ENCODE assay signal across 17 cellular contexts in genomic region chr4:6898763-6899162, GRCh38. TPM values are rescaled to one million over a fixed set of nuclear protein-coding genes. Genes with fewer than 3 reads are reported as not detected.
DNase-seq lines count a peak whose midpoint lies in the region; ATAC-seq and TF ChIP-seq lines count a peak whose summit lies in the region.
"Had no signal": no experiment of that assay in that cellular context is flagged by ENCODE, and none has a peak within 500 bp of the region (broad histone marks: within the 10 kb centered on the region; RNA-seq: fewer than 3 reads in every experiment).

No MANE protein-coding gene starts in this region.

- POLR2A ChIA-PET in IMR-90 (lab: Charles Lee; ENCODE audit: unreplicated experiment), result no interaction called here

- H3K56ac ChIP-seq in IMR-90 (ENCODE audit: extremely low read depth, insufficient read depth, low read length), result no peak overlapping the region

- H3K27ac ChIP-seq in IMR-90 (ENCODE audit: insufficient read depth, low read length) (no peak overlapping the region), spleen (peak overlapping the region; percentile 35 to 80 (median 62))

- H3K4me1 Mint-ChIP-seq in activated T-cell treated with anti-CD3 and anti-CD28 coated beads, Interleukin-2, amount 50 U/mL, for 24 hours (ENCODE audit: low read depth), result peaks cover 23% of the 10 kb centered on the region
- H3K4me1 Mint-ChIP-seq in activated T-cell treated with anti-CD3 and anti-CD28 coated beads, Interleukin-2, amount 50 U/mL, for 4 hours (ENCODE audit: low read depth), result peaks cover 27% of the 10 kb centered on the region
- H3K4me1 Mint-ChIP-seq in activated naive CD8-positive, alpha-beta T cell treated with anti-CD3 and anti-CD28 coated beads for 36 hours, result peaks cover 25% of the 10 kb centered on the region

- BruUV-seq in IMR-90 (replicated peaks; lab: Mats Ljungman, UMichigan), result no TSS peak

- H3K14ac ChIP-seq in IMR-90 (replicated peaks; ENCODE audit: low read depth, low read length), result no peak overlapping the region

- no peak overlapping the region for H3K4me3 ChIP-seq in IMR-90 (ENCODE audit: insufficient read depth, low read depth, low read length)
- no peak overlapping the region for H3K4me3 ChIP-seq in spleen
- H3K4me3 ChIP-seq: heart right ventricle, upper lobe of left lung had no signal

- H2BK120ac ChIP-seq in IMR-90 (ENCODE audit: low read depth, low read length), result peak overlapping the region; percentile 8; the same call in 1 of the 2 replicates

- no peaks in the 10 kb centered on the region for H3K79me1 ChIP-seq in IMR-90 (ENCODE audit: low read depth in 1 of 2, low read length in 2 of 2)

- H4K5ac ChIP-seq in IMR-90 (ENCODE audit: low read depth, low read length), result no peak overlapping the region

- no peak overlapping the region for H3K4me2 ChIP-seq in IMR-90 (ENCODE audit: low read depth, low read length)

- no peak for ATAC-seq in activated T-cell treated with anti-CD3 and anti-CD28 coated beads, Interleukin-2, amount 50 U/mL, for 4 hours
- ATAC-seq in IMR-90 (ENCODE audit: low read depth) (no peak; the same call in 1 of the 2 replicates), HG03354 (IDR thresholded peaks at IDR 0.05; ENCODE audit: poor library complexity, severe bottlenecking, unreplicated experiment) (no peak)
- ATAC-seq: heart right ventricle; stimulated activated memory B cell treated with anti-CD40 and anti-IgM and Interleukin-4, amounts not matched to agents 10 μg/mL and 1 μg/mL and 100 μg/mL, for 72 hours had no signal

- no peaks in the 10 kb centered on the region for H3K9me3 Mint-ChIP-seq in activated T-cell treated with anti-CD3 and anti-CD28 coated beads, Interleukin-2, amount 50 U/mL, for 24 hours
- H3K9me3 Mint-ChIP-seq in activated T-cell treated with anti-CD3 and anti-CD28 coated beads, Interleukin-2, amount 50 U/mL, for 4 hours, result no peaks in the 10 kb centered on the region
- H3K9me3 Mint-ChIP-seq in activated naive CD8-positive, alpha-beta T cell treated with anti-CD3 and anti-CD28 coated beads for 36 hours, result no peaks in the 10 kb centered on the region
- H3K9me3 Mint-ChIP-seq: stimulated activated memory B cell treated with anti-CD40 and anti-IgM and Interleukin-4, amounts not matched to agents 10 μg/mL and 1 μg/mL and 100 μg/mL, for 72 hours had no signal

- H3K4me1 ChIP-seq in IMR-90 (ENCODE audit: control insufficient read depth, insufficient read depth, low read length) (peaks cover 9% of the 10 kb centered on the region), spleen (peaks cover 0 to 32% (median 16%) of the 10 kb centered on the region in 6 donors)
- H3K4me1 ChIP-seq: upper lobe of left lung had no signal

- no peak overlapping the region for H2BK5ac ChIP-seq in IMR-90 (ENCODE audit: low read depth, low read length, poor library complexity, severe bottlenecking)

- TF ChIP-seq POLR2A in IMR-90 (IDR thresholded peaks at IDR 0.05; ENCODE audit: low read depth, low read length) (no peak), spleen (IDR thresholded peaks at IDR 0.05) (no peak)

- dilution Hi-C loops in IMR-90 (cut with HindIII; ENCODE audit: low sequenced_read_pairs, unreplicated experiment), result no loop called here

- H3K9ac ChIP-seq in IMR-90 (ENCODE audit: low read depth, low read length), result no peak overlapping the region

- no peak overlapping the region for H2BK15ac ChIP-seq in IMR-90 (ENCODE audit: low read depth, low read length)

- CTCF ChIA-PET in IMR-90 (lab: Yijun Ruan, JAX), result interaction anchor here (0.6 to 1.0 kb wide), 4 partner anchors 88 to 240 kb away, joined by 4 to 7 read pairs (median 4); no protein-coding TSS in a partner anchor

- H3K9me3 ChIP-seq in IMR-90 (ENCODE audit: control insufficient read depth, insufficient read depth, low read length) (no peaks in the 10 kb centered on the region), spleen (no peaks in the 10 kb centered on the region)
- H3K9me3 ChIP-seq: heart right ventricle, upper lobe of left lung had no signal

- no peak overlapping the region for H2BK20ac ChIP-seq in IMR-90 (ENCODE audit: low read depth, low read length)

- in situ Hi-C loops in IMR-90 (cut with MboI; ENCODE audit: low sequenced_read_pairs), result no loop called here

- H3K36me3 ChIP-seq in IMR-90 (ENCODE audit: control insufficient read depth, insufficient read depth, low read length), result no peaks in the 10 kb centered on the region
- H3K36me3 ChIP-seq in spleen, result no peaks in the 10 kb centered on the region
- H3K36me3 ChIP-seq: heart right ventricle, upper lobe of left lung had no signal

- DNase-seq in activated T-cell treated with anti-CD3 and anti-CD28 coated beads, Interleukin-2, amount 50 U/mL, for 24 hours, result no peak
- DNase-seq in activated T-cell treated with anti-CD3 and anti-CD28 coated beads, Interleukin-2, amount 50 U/mL, for 4 hours, result no peak
- no peak for DNase-seq in IMR-90
- no peak for DNase-seq in activated naive CD8-positive, alpha-beta T cell treated with anti-CD3 and anti-CD28 coated beads for 36 hours
- peak; percentile 18 for DNase-seq in spleen
- DNase-seq in NCI-H2196 treated with DMSO at 0.1 percent for 48 hours (lab: John Stamatoyannopoulos, UW; ENCODE audit: unreplicated experiment), result no peak
- DNase-seq in stimulated activated CD8-positive, alpha-beta memory T cell treated with anti-CD3 and anti-CD28 coated beads, Interleukin-4, amount 100 ng/mL, for 48 hours, result no peak
- DNase-seq: caudate nucleus; effector CD4-positive, alpha-beta T cell; heart right ventricle; NCI-H187 treated with DMSO at 0.1 percent for 48 hours; NCI-H446 treated with DMSO at 0.1 percent for 48 hours; nephron progenitor cell; stimulated activated CD4-positive, alpha-beta T cell treated with anti-CD3 and anti-CD28 coated beads, Interleukin-12 subunit alpha, Interleukin-12 subunit beta, amount 100 ng/mL, for 4 hours; upper lobe of left lung had no signal

- no peak overlapping the region for H2AFZ ChIP-seq in IMR-90 (replicated peaks; ENCODE audit: low read length, poor library complexity)

- H3K4ac ChIP-seq in IMR-90 (ENCODE audit: low read depth, low read length), result no peak overlapping the region

- H3K23ac ChIP-seq in IMR-90 (ENCODE audit: low read depth, low read length), result no peak overlapping the region

- H4K8ac ChIP-seq in IMR-90 (ENCODE audit: low read depth in 2 of 2, low read length in 2 of 2), result no peak overlapping the region

- no peaks in the 10 kb centered on the region for H3K27me3 Mint-ChIP-seq in activated T-cell treated with anti-CD3 and anti-CD28 coated beads, Interleukin-2, amount 50 U/mL, for 24 hours
- no peaks in the 10 kb centered on the region for H3K27me3 Mint-ChIP-seq in activated T-cell treated with anti-CD3 and anti-CD28 coated beads, Interleukin-2, amount 50 U/mL, for 4 hours (ENCODE audit: low read depth)
- no peaks in the 10 kb centered on the region for H3K27me3 Mint-ChIP-seq in activated naive CD8-positive, alpha-beta T cell treated with anti-CD3 and anti-CD28 coated beads for 36 hours

- H3K9me1 ChIP-seq in IMR-90 (ENCODE audit: insufficient read depth, low read length), result no peaks in the 10 kb centered on the region

- TF ChIP-seq RAD21 in IMR-90 (IDR thresholded peaks at IDR 0.05; ENCODE audit: low read length), result no peak

- TF ChIP-seq CTCF in IMR-90 (conservative IDR thresholded peaks at IDR 0.05; ENCODE audit: low read depth, low read length) (no peak), spleen (IDR thresholded peaks at IDR 0.05 in 8 of 11, conservative IDR thresholded peaks at IDR 0.05 in 3 of 11) (no peak)

- H2AK5ac ChIP-seq in IMR-90 (ENCODE audit: low read depth, low read length), result no peak overlapping the region

- H4K91ac ChIP-seq in IMR-90 (ENCODE audit: insufficient read depth, low read depth, low read length), result peak overlapping the region; percentile 41; the same call in 1 of the 2 replicates

- no peak overlapping the region for H2AK9ac ChIP-seq in IMR-90 (replicated peaks; ENCODE audit: low read depth, low read length, poor library complexity)

- H3K27ac Mint-ChIP-seq in activated T-cell treated with anti-CD3 and anti-CD28 coated beads, Interleukin-2, amount 50 U/mL, for 24 hours, result peak overlapping the region; percentile 89
- peak overlapping the region; percentile 86 for H3K27ac Mint-ChIP-seq in activated naive CD8-positive, alpha-beta T cell treated with anti-CD3 and anti-CD28 coated beads for 36 hours
- H3K27ac Mint-ChIP-seq: nephron progenitor cell; stimulated activated memory B cell treated with anti-CD40 and anti-IgM and Interleukin-4, amounts not matched to agents 10 μg/mL and 1 μg/mL and 100 μg/mL, for 72 hours had no signal

- no peaks in the 10 kb centered on the region for H4K20me1 ChIP-seq in IMR-90 (ENCODE audit: insufficient read depth, low read length)

- H3K36me3 Mint-ChIP-seq in activated T-cell treated with anti-CD3 and anti-CD28 coated beads, Interleukin-2, amount 50 U/mL, for 24 hours (ENCODE audit: low read depth), result no peaks in the 10 kb centered on the region
- no peaks in the 10 kb centered on the region for H3K36me3 Mint-ChIP-seq in activated T-cell treated with anti-CD3 and anti-CD28 coated beads, Interleukin-2, amount 50 U/mL, for 4 hours (ENCODE audit: insufficient read depth)
- H3K36me3 Mint-ChIP-seq in activated naive CD8-positive, alpha-beta T cell treated with anti-CD3 and anti-CD28 coated beads for 36 hours, result no peaks in the 10 kb centered on the region
- H3K36me3 Mint-ChIP-seq: stimulated activated memory B cell treated with anti-CD40 and anti-IgM and Interleukin-4, amounts not matched to agents 10 μg/mL and 1 μg/mL and 100 μg/mL, for 72 hours had no signal

- no peak overlapping the region for H3K4me3 Mint-ChIP-seq in activated T-cell treated with anti-CD3 and anti-CD28 coated beads, Interleukin-2, amount 50 U/mL, for 24 hours
- no peak overlapping the region for H3K4me3 Mint-ChIP-seq in activated T-cell treated with anti-CD3 and anti-CD28 coated beads, Interleukin-2, amount 50 U/mL, for 4 hours
- peak overlapping the region; percentile 24 for H3K4me3 Mint-ChIP-seq in activated naive CD8-positive, alpha-beta T cell treated with anti-CD3 and anti-CD28 coated beads for 36 hours
- H3K4me3 Mint-ChIP-seq: nephron progenitor cell; stimulated activated memory B cell treated with anti-CD40 and anti-IgM and Interleukin-4, amounts not matched to agents 10 μg/mL and 1 μg/mL and 100 μg/mL, for 72 hours had no signal

- H3K18ac ChIP-seq in IMR-90 (ENCODE audit: low read depth, low read length), result no peak overlapping the region

- intact Hi-C loops in IMR-90 (cut with micrococcal nuclease), result no loop called here
- intact Hi-C loops in spleen (cut with DNase I; ENCODE audit: low total_unique reads), result no loop called here

- WGBS in IMR-90 (ENCODE audit: extremely low coverage in 2 of 2, insufficient read length in 1 of 2), 2 experiments, result no CpG with 5 or more reads among the region's 3 CpGs
- WGBS in spleen, 5 donors, result 52 to 71% (median 65%) methylated on average over 3 of the region's 3 CpGs

- H3K27me3 ChIP-seq in IMR-90 (ENCODE audit: control insufficient read depth, insufficient read depth, low read length) (no peaks in the 10 kb centered on the region), spleen (replicated peaks in 1 of 7) (no peaks in the 10 kb centered on the region)
- H3K27me3 ChIP-seq: heart right ventricle, upper lobe of left lung had no signal

RNA-seq across cellular contexts. Expression of gene TBC1D14, which starts 10.9 kb away (rescaled TPM):
- total RNA-seq in activated T-cell treated with anti-CD3 and anti-CD28 coated beads, Interleukin-2, amount 50 U/mL, for 4 hours, result 10 to 100 TPM; 39.8 to 45.7 (median 41.7) TPM
- 40.7 and 48.9 TPM in 2 replicates for total RNA-seq in IMR-90 (2012; rRNA removed)
- 29.8 and 31.7 TPM in 2 replicates for polyA plus RNA-seq in IMR-90 (2012; rRNA removed)
- 22.3 and 23.4 TPM in 2 replicates for polyA plus RNA-seq in IMR-90 (2012; cell fraction: cytosol; rRNA removed)
- 23.4 and 27.7 TPM in 2 replicates for polyA plus RNA-seq in IMR-90 (2012; cell fraction: nucleus; rRNA removed; ENCODE audit: low replicate concordance)
- total RNA-seq in activated naive CD8-positive, alpha-beta T cell treated with anti-CD3 and anti-CD28 coated beads for 36 hours, result 10 to 100 TPM; 38.4 to 39.3 TPM
- 100 to 1,000 TPM in 1 of 7 donors, 10 to 100 TPM in 6; 45.7 to 114 (median 79.2) TPM for total RNA-seq in spleen
- polyA plus RNA-seq in spleen, result 10 to 100 TPM; 13.7 to 24.0 (median 18.2) TPM
